ENCODE assay signal across 20 cellular contexts in the genomic region with DNA sequence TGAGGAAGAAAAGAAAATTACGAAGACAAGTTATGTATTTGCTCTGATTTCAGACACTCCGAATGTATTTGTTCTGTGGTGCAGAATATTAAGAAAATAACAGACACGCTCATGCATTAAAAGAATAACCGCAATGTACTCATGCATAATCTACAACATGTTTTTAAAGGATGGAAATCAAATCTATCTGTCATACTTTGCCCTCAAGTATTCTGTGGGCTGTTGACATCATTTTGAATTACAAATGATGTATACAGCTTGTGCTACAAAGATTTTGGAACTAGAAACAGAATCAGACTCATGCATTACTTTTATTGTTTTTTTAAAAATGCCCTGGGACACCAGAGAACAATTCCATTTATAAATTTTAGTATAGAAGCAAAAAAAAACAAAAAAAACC.
DNase-seq lines count a peak whose midpoint lies in the region; ATAC-seq and TF ChIP-seq lines count a peak whose summit lies in the region.
"Had no signal": no experiment of that assay in that cellular context is flagged by ENCODE, and none has a peak within 500 bp of the region (broad histone marks: within the 10 kb centered on the region; RNA-seq: fewer than 3 reads in every experiment).

No MANE protein-coding gene starts in this region.

- peaks cover 0 to 5% (median 0%) of the 10 kb centered on the region in 7 donors for H3K9me3 Mint-ChIP-seq in CD4-positive, CD25-positive, alpha-beta regulatory T cell
- no peaks in the 10 kb centered on the region for H3K9me3 Mint-ChIP-seq in CD8-positive, alpha-beta T cell
- H3K9me3 Mint-ChIP-seq in activated T-helper 17 cell treated with anti-CD3 and anti-CD28 coated beads, Interleukin-2, amount 50 U/mL, for 72 hours: no peaks in the 10 kb centered on the region
- H3K9me3 Mint-ChIP-seq in naive thymus-derived CD8-positive, alpha-beta T cell: peaks cover 0 to 4% (median 0%) of the 10 kb centered on the region in 9 donors

- peaks cover 86% of the 10 kb centered on the region for H3K36me3 ChIP-seq in CD4-positive, CD25-positive, alpha-beta regulatory T cell (ENCODE audit: control insufficient read depth, insufficient read depth, low read length)
- peaks cover 17% of the 10 kb centered on the region for H3K36me3 ChIP-seq in CD8-positive, alpha-beta T cell (ENCODE audit: insufficient read depth, low read length)

- peaks cover under 1 to 43% (median 15%) of the 10 kb centered on the region in 4 donors for H3K4me1 Mint-ChIP-seq in CD4-positive, CD25-positive, alpha-beta regulatory T cell
- H3K4me1 Mint-ChIP-seq in CD8-positive, alpha-beta T cell (ENCODE audit: low read depth): peaks cover 16% of the 10 kb centered on the region
- peaks cover 8% of the 10 kb centered on the region for H3K4me1 Mint-ChIP-seq in activated T-helper 17 cell treated with anti-CD3 and anti-CD28 coated beads, Interleukin-2, amount 50 U/mL, for 72 hours
- H3K4me1 Mint-ChIP-seq in naive thymus-derived CD8-positive, alpha-beta T cell: peaks cover 19 to 40% (median 28%) of the 10 kb centered on the region in 4 donors

- H3K27me3 ChIP-seq in CD4-positive, CD25-positive, alpha-beta regulatory T cell (ENCODE audit: control insufficient read depth, insufficient read depth, low read length): no peaks in the 10 kb centered on the region
- H3K27me3 ChIP-seq in CD8-positive, alpha-beta T cell (ENCODE audit: insufficient read depth, low read length): no peaks in the 10 kb centered on the region

- H3K36me3 Mint-ChIP-seq in CD4-positive, CD25-positive, alpha-beta regulatory T cell: peaks cover 79% of the 10 kb centered on the region
- H3K36me3 Mint-ChIP-seq in CD8-positive, alpha-beta T cell: peaks cover 87% of the 10 kb centered on the region
- peaks cover 98% of the 10 kb centered on the region for H3K36me3 Mint-ChIP-seq in activated T-helper 17 cell treated with anti-CD3 and anti-CD28 coated beads, Interleukin-2, amount 50 U/mL, for 72 hours (ENCODE audit: low read depth)
- peaks cover 27 to 82% (median 66%) of the 10 kb centered on the region in 3 donors for H3K36me3 Mint-ChIP-seq in naive thymus-derived CD8-positive, alpha-beta T cell

- H3K27me3 Mint-ChIP-seq in CD4-positive, CD25-positive, alpha-beta regulatory T cell: no peaks in the 10 kb centered on the region
- H3K27me3 Mint-ChIP-seq in CD8-positive, alpha-beta T cell (ENCODE audit: low read depth): no peaks in the 10 kb centered on the region
- H3K27me3 Mint-ChIP-seq in activated T-helper 17 cell treated with anti-CD3 and anti-CD28 coated beads, Interleukin-2, amount 50 U/mL, for 72 hours: no peaks in the 10 kb centered on the region
- no peaks in the 10 kb centered on the region for H3K27me3 Mint-ChIP-seq in naive thymus-derived CD8-positive, alpha-beta T cell

- H3K4me3 Mint-ChIP-seq in CD4-positive, CD25-positive, alpha-beta regulatory T cell: no peak overlapping the region
- H3K4me3 Mint-ChIP-seq in CD8-positive, alpha-beta T cell: no peak overlapping the region
- H3K4me3 Mint-ChIP-seq in activated T-helper 17 cell treated with anti-CD3 and anti-CD28 coated beads, Interleukin-2, amount 50 U/mL, for 72 hours: no peak overlapping the region
- no peak overlapping the region for H3K4me3 Mint-ChIP-seq in naive thymus-derived CD8-positive, alpha-beta T cell
- H3K4me3 Mint-ChIP-seq: CD14-positive monocyte had no signal

- no peak for DNase-seq in CD4-positive, CD25-positive, alpha-beta regulatory T cell
- no peak for DNase-seq in CD8-positive, alpha-beta T cell
- DNase-seq in naive thymus-derived CD8-positive, alpha-beta T cell: no peak
- DNase-seq in NCI-H1105 (lab: John Stamatoyannopoulos, UW) (no peak), sciatic nerve (ENCODE audit: low spot score) (no peak)
- DNase-seq: Caco-2, DMS153, IMR-90, NCI-H1436, NCI-H1930, NCI-H226, NCI-H524 treated with DMSO at 0.1 percent for 48 hours, PC-9, SIG-M5 had no signal

- POLR2A ChIA-PET in CD8-positive, alpha-beta T cell (lab: Charles Lee): interaction anchor here (0.8 to 1.2 kb wide), 2 partner anchors 17 to 62 kb away, joined by 3 to 5 read pairs; no protein-coding TSS in a partner anchor
- POLR2A ChIA-PET in naive thymus-derived CD8-positive, alpha-beta T cell (lab: Charles Lee): no interaction called here

- peak overlapping the region in 2 of 3 donors; percentile 1 to 43 for H3K27ac Mint-ChIP-seq in CD4-positive, CD25-positive, alpha-beta regulatory T cell
- H3K27ac Mint-ChIP-seq in CD8-positive, alpha-beta T cell: peak overlapping the region; percentile 0
- peak overlapping the region; percentile 78 for H3K27ac Mint-ChIP-seq in activated T-helper 17 cell treated with anti-CD3 and anti-CD28 coated beads, Interleukin-2, amount 50 U/mL, for 72 hours
- peak overlapping the region in 7 of 10 donors; percentile 21 to 91 (median 65) for H3K27ac Mint-ChIP-seq in naive thymus-derived CD8-positive, alpha-beta T cell

- CTCF ChIA-PET in CD8-positive, alpha-beta T cell (lab: Charles Lee): no interaction called here

- H3K4me3 ChIP-seq in CD4-positive, CD25-positive, alpha-beta regulatory T cell (ENCODE audit: low read depth, low read length): no peak overlapping the region
- no peak overlapping the region for H3K4me3 ChIP-seq in CD8-positive, alpha-beta T cell (ENCODE audit: low read depth, low read length)
- H3K4me3 ChIP-seq: PC-9 had no signal

- H3K27ac ChIP-seq in CD4-positive, CD25-positive, alpha-beta regulatory T cell (ENCODE audit: insufficient read depth, low read length, poor library complexity, severe bottlenecking): peak overlapping the region; percentile 2
- no peak overlapping the region for H3K27ac ChIP-seq in CD8-positive, alpha-beta T cell (ENCODE audit: low read depth, low read length)
- H3K27ac ChIP-seq: HL-60, PC-9, RWPE1 had no signal

- TF ChIP-seq CTCF in CD8-positive, alpha-beta T cell (IDR thresholded peaks at IDR 0.05): no peak

- no peak for ATAC-seq in CD4-positive, CD25-positive, alpha-beta regulatory T cell (ENCODE audit: low read depth in 2 of 2)
- no peak for ATAC-seq in CD8-positive, alpha-beta T cell
- ATAC-seq in activated T-helper 17 cell treated with anti-CD3 and anti-CD28 coated beads, Interleukin-2, amount 50 U/mL, for 72 hours (replicated peaks): no peak
- ATAC-seq in naive thymus-derived CD8-positive, alpha-beta T cell: no peak
- ATAC-seq in HG02870 (IDR thresholded peaks at IDR 0.05; ENCODE audit: unreplicated experiment) (no peak), sciatic nerve (no peak), esophagus mucosa (no peak)

- no peaks in the 10 kb centered on the region for H3K4me1 ChIP-seq in CD4-positive, CD25-positive, alpha-beta regulatory T cell (ENCODE audit: control insufficient read depth, insufficient read depth, low read length, poor library complexity, severe bottlenecking)
- no peaks in the 10 kb centered on the region for H3K4me1 ChIP-seq in CD8-positive, alpha-beta T cell (ENCODE audit: insufficient read depth, low read length)

- intact Hi-C loops in CD8-positive, alpha-beta T cell (cut with DNase I, micrococcal nuclease): no loop called here
- intact Hi-C loops in sciatic nerve (cut with DNase I): no loop called here

- no peaks in the 10 kb centered on the region for H3K9me3 ChIP-seq in CD4-positive, CD25-positive, alpha-beta regulatory T cell (ENCODE audit: control insufficient read depth in 2 of 2, low read length in 2 of 2)
- no peaks in the 10 kb centered on the region for H3K9me3 ChIP-seq in CD8-positive, alpha-beta T cell (ENCODE audit: low read length)

Comparison
In these comparisons a context has a peak if more than half of its experiments do, and no peak if none do; other contexts are left out.
1. H3K27ac Mint-ChIP-seq: peak in every context shown above with its lines; median percentile 78 in activated T-helper 17 cell treated with anti-CD3 and anti-CD28 coated beads, Interleukin-2, amount 50 U/mL, for 72 hours; 65 in naive thymus-derived CD8-positive, alpha-beta T cell; 22 in CD4-positive, CD25-positive, alpha-beta regulatory T cell; 0 in CD8-positive, alpha-beta T cell.